In the genomic region with DNA sequence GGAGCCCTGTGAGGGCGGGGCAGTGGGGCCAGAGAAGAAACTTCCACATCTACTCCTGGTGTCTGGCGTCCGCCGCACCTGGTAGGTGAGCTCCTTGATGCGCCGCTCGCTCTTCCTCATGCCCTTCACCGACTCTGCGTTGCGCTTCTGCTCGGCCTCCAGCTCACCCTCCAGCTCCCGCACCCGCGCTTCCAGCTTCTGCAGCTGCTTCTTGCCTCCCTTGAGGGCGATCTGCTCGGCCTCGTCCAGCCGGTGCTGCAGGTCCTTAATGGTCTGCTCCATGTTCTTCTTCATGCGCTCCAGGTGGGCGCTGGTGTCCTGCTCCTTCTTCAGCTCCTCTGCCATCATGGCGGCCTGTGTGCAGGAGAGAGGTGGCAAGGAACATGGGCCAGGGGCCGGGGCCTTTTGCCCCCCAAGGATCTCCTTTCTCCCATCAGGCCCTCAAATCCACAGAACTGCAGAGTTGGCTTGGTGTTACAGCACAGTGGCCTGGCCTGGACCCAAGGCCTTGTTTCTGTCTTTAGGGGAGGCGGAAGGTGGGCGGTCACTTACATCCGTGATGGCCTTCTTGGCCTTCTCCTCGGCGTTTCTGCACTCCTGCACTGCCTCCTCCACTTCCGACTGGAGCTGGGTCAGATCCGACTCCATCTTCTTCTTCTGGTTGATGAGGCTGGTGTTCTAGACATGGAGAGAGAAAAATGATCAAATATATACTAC, we compare ENCODE assay signal across 39 cellular contexts. TPM values are rescaled to one million over a fixed set of nuclear protein-coding genes. Genes with fewer than 3 reads are reported as not detected.
"Had no signal": no experiment of that assay in that cellular context is flagged by ENCODE, and none has a peak within 500 bp of the region (broad histone marks: within the 10 kb centered on the region; RNA-seq: fewer than 3 reads in every experiment).

No MANE protein-coding gene starts in this region.

- ATAC-seq: activated CD8-positive, alpha-beta T cell treated with anti-CD3 and anti-CD28 coated beads for 36 hours; activated naive CD4-positive, alpha-beta T cell treated with anti-CD3 and anti-CD28 coated beads, Interleukin-2, amount 50 U/mL, for 72 hours; activated T-cell treated with anti-CD3 and anti-CD28 coated beads, Interleukin-2, amount 50 U/mL, for 4 hours; activated T-cell treated with anti-CD3 and anti-CD28 coated beads, Interleukin-2, amount 50 U/mL, for 72 hours; activated T-helper 17 cell treated with anti-CD3 and anti-CD28 coated beads, Interleukin-2, amount 50 U/mL, for 72 hours; body of pancreas; T-cell had no signal

- DNase-seq: activated B cell treated with CpG ODN at 0.5 μM for 24 hours; activated CD4-positive, alpha-beta memory T cell treated with anti-CD3 and anti-CD28 coated beads for 36 hours; activated CD4-positive, alpha-beta T cell treated with anti-CD3 and anti-CD28 coated beads for 4 hours; activated CD4-positive, alpha-beta T cell treated with anti-CD3 and anti-CD28 coated beads, Interleukin-2, amount 10 ng/mL, durations not matched to agents 24 days and 14 days; activated CD4-positive, alpha-beta T cell treated with anti-CD3 and anti-CD28 coated beads, Interleukin-2, amount 50 U/mL, for 1 hour; activated CD4-positive, alpha-beta T cell treated with anti-CD3 and anti-CD28 coated beads, Interleukin-2, amount 50 U/mL, for 4 hours; activated CD4-positive, CD25-positive, alpha-beta regulatory T cell treated with anti-CD3 and anti-CD28 coated beads, Interleukin-2, amount 50 U/mL, for 72 hours; activated CD8-positive, alpha-beta memory T cell treated with anti-CD3 and anti-CD28 coated beads, Interleukin-2, amount 50 U/mL, for 4 hours; activated CD8-positive, alpha-beta T cell treated with anti-CD3 and anti-CD28 coated beads for 36 hours; activated effector memory CD4-positive, alpha-beta T cell treated with anti-CD3 and anti-CD28 coated beads, Interleukin-2, amount 50 U/mL, for 16 hours; activated gamma-delta T cell treated with Interleukin-2 at 50 U/mL for 16 hours; activated naive CD4-positive, alpha-beta T cell; activated naive CD4-positive, alpha-beta T cell treated with anti-CD3 and anti-CD28 coated beads for 36 hours; activated naive CD4-positive, alpha-beta T cell treated with anti-CD3 and anti-CD28 coated beads, Interleukin-2, amount 50 U/mL, for 16 hours; activated naive CD8-positive, alpha-beta T cell treated with anti-CD3 and anti-CD28 coated beads for 36 hours; activated T-cell treated with anti-CD3 and anti-CD28 coated beads for 4 hours; activated T-cell treated with anti-CD3 and anti-CD28 coated beads, Interleukin-2, amount 50 U/mL, for 1 hour; activated T-cell treated with anti-CD3 and anti-CD28 coated beads, Interleukin-2, amount 50 U/mL, for 4 hours; activated T-cell treated with anti-CD3 and anti-CD28 coated beads, Interleukin-2, amount 50 U/mL, for 72 hours; adrenal gland; amniotic stem cell; aorta; body of pancreas; brain microvascular endothelial cell; caudate nucleus; cerebellar nuclear complex; T-cell; T-helper 2 cell; T-helper 9 cell had no signal

- H3K27me3 ChIP-seq: adrenal gland, body of pancreas, brain microvascular endothelial cell, breast epithelium had no signal

- H3K36me3 Mint-ChIP-seq: activated CD4-positive, alpha-beta memory T cell treated with anti-CD3 and anti-CD28 coated beads for 36 hours; activated naive CD4-positive, alpha-beta T cell treated with anti-CD3 and anti-CD28 coated beads, Interleukin-2, amount 50 U/mL, for 72 hours; activated naive CD8-positive, alpha-beta T cell treated with anti-CD3 and anti-CD28 coated beads for 36 hours; T-cell had no signal

- H3K27ac Mint-ChIP-seq: activated B cell treated with CpG ODN at 0.5 μM for 24 hours; activated CD4-positive, alpha-beta memory T cell treated with anti-CD3 and anti-CD28 coated beads for 36 hours; activated CD4-positive, alpha-beta T cell treated with anti-CD3 and anti-CD28 coated beads, Interleukin-2, amount 10 ng/mL, durations not matched to agents 24 days and 14 days; activated CD8-positive, alpha-beta T cell treated with anti-CD3 and anti-CD28 coated beads for 36 hours; activated naive CD4-positive, alpha-beta T cell treated with anti-CD3 and anti-CD28 coated beads for 36 hours; activated naive CD8-positive, alpha-beta T cell treated with anti-CD3 and anti-CD28 coated beads for 36 hours; activated T-cell treated with anti-CD3 and anti-CD28 coated beads, Interleukin-2, amount 50 U/mL, for 72 hours; activated T-helper 1 cell treated with anti-CD3 and anti-CD28 coated beads, Interleukin-12 subunit alpha, Interleukin-12 subunit beta, Interleukin-2, Interleukin-4 antibody, amounts not matched to agents 30 ng/mL and 10 ng/mL and 1 ng/mL, durations not matched to agents 14 hours and 24 hours and 36 hours; activated T-helper 17 cell treated with anti-CD3 and anti-CD28 coated beads, Interleukin-2, amount 50 U/mL, for 72 hours; T-cell; T-helper 2 cell treated with Interferon-gamma antibody and Interleukin-4, amounts not matched to agents 5 μg/mL and 100 μg/mL, for 36 hours had no signal

- H3K4me1 Mint-ChIP-seq: activated B cell treated with CpG ODN at 0.5 μM for 24 hours; activated CD4-positive, alpha-beta T cell treated with anti-CD3 and anti-CD28 coated beads, Interleukin-2, amount 10 ng/mL, durations not matched to agents 24 days and 14 days; activated naive CD8-positive, alpha-beta T cell treated with anti-CD3 and anti-CD28 coated beads for 36 hours; activated T-helper 17 cell treated with anti-CD3 and anti-CD28 coated beads, Interleukin-2, amount 50 U/mL, for 72 hours; central memory CD8-positive, alpha-beta T cell; T-cell had no signal

- H3K27ac ChIP-seq: adrenal gland, brain microvascular endothelial cell, breast epithelium, VCaP had no signal

- H3K36me3 ChIP-seq: adrenal gland, brain microvascular endothelial cell, breast epithelium had no signal

- H3K9me3 ChIP-seq: adrenal gland, body of pancreas, breast epithelium had no signal

- H3K4me1 ChIP-seq: adrenal gland, breast epithelium had no signal

- H3K4me3 Mint-ChIP-seq: activated B cell treated with CpG ODN at 0.5 μM for 24 hours; activated CD4-positive, alpha-beta memory T cell treated with anti-CD3 and anti-CD28 coated beads for 36 hours; activated CD4-positive, alpha-beta T cell treated with anti-CD3 and anti-CD28 coated beads, Interleukin-2, amount 10 ng/mL, durations not matched to agents 24 days and 14 days; activated CD8-positive, alpha-beta T cell treated with anti-CD3 and anti-CD28 coated beads for 36 hours; activated naive CD4-positive, alpha-beta T cell treated with anti-CD3 and anti-CD28 coated beads for 36 hours; activated naive CD8-positive, alpha-beta T cell treated with anti-CD3 and anti-CD28 coated beads for 36 hours; activated T-cell treated with anti-CD3 and anti-CD28 coated beads, Interleukin-2, amount 50 U/mL, for 4 hours; activated T-cell treated with anti-CD3 and anti-CD28 coated beads, Interleukin-2, amount 50 U/mL, for 72 hours; activated T-helper 1 cell treated with anti-CD3 and anti-CD28 coated beads, Interleukin-12 subunit alpha, Interleukin-12 subunit beta, Interleukin-2, Interleukin-4 antibody, amounts not matched to agents 30 ng/mL and 10 ng/mL and 1 ng/mL, durations not matched to agents 14 hours and 24 hours and 36 hours; activated T-helper 17 cell treated with anti-CD3 and anti-CD28 coated beads, Interleukin-2, amount 50 U/mL, for 72 hours; central memory CD8-positive, alpha-beta T cell; T-cell; T-helper 2 cell treated with Interferon-gamma antibody and Interleukin-4, amounts not matched to agents 5 μg/mL and 100 μg/mL, for 36 hours had no signal

- H3K27me3 Mint-ChIP-seq: activated CD8-positive, alpha-beta T cell treated with anti-CD3 and anti-CD28 coated beads for 36 hours had no signal

- H3K4me3 ChIP-seq: adrenal gland, body of pancreas, breast epithelium had no signal

- H3K9me3 Mint-ChIP-seq: activated B cell treated with CpG ODN at 0.5 μM for 24 hours; activated CD4-positive, alpha-beta memory T cell treated with anti-CD3 and anti-CD28 coated beads for 36 hours; activated CD4-positive, alpha-beta T cell treated with anti-CD3 and anti-CD28 coated beads, Interleukin-2, amount 10 ng/mL, durations not matched to agents 24 days and 14 days; activated CD8-positive, alpha-beta T cell treated with anti-CD3 and anti-CD28 coated beads for 36 hours; activated naive CD4-positive, alpha-beta T cell treated with anti-CD3 and anti-CD28 coated beads for 36 hours; activated naive CD4-positive, alpha-beta T cell treated with anti-CD3 and anti-CD28 coated beads, Interleukin-2, amount 50 U/mL, for 72 hours; activated naive CD8-positive, alpha-beta T cell treated with anti-CD3 and anti-CD28 coated beads for 36 hours; activated T-cell treated with anti-CD3 and anti-CD28 coated beads, Interleukin-2, amount 50 U/mL, for 4 hours; activated T-cell treated with anti-CD3 and anti-CD28 coated beads, Interleukin-2, amount 50 U/mL, for 72 hours; activated T-helper 1 cell treated with anti-CD3 and anti-CD28 coated beads, Interleukin-12 subunit alpha, Interleukin-12 subunit beta, Interleukin-2, Interleukin-4 antibody, amounts not matched to agents 30 ng/mL and 10 ng/mL and 1 ng/mL, durations not matched to agents 14 hours and 24 hours and 36 hours; activated T-helper 17 cell treated with anti-CD3 and anti-CD28 coated beads, Interleukin-2, amount 50 U/mL, for 72 hours; central memory CD8-positive, alpha-beta T cell; T-cell; T-helper 2 cell treated with Interferon-gamma antibody and Interleukin-4, amounts not matched to agents 5 μg/mL and 100 μg/mL, for 36 hours had no signal

RNA-seq across cellular contexts. Expression of gene CMTM5, which starts 7.7 kb away (rescaled TPM):
- total RNA-seq: activated B cell treated with CpG ODN at 0.5 μM for 24 hours; activated CD4-positive, alpha-beta memory T cell treated with anti-CD3 and anti-CD28 coated beads for 36 hours; activated CD4-positive, alpha-beta T cell treated with anti-CD3 and anti-CD28 coated beads, Interleukin-2, amount 10 ng/mL, durations not matched to agents 24 days and 14 days; activated CD8-positive, alpha-beta memory T cell treated with anti-CD3 and anti-CD28 coated beads for 36 hours; activated CD8-positive, alpha-beta T cell treated with anti-CD3 and anti-CD28 coated beads for 36 hours; activated naive CD4-positive, alpha-beta T cell treated with anti-CD3 and anti-CD28 coated beads for 36 hours; activated naive CD4-positive, alpha-beta T cell treated with anti-CD3 and anti-CD28 coated beads, Interleukin-2, amount 50 U/mL, for 72 hours; activated naive CD8-positive, alpha-beta T cell treated with anti-CD3 and anti-CD28 coated beads for 36 hours; activated T-cell treated with anti-CD3 and anti-CD28 coated beads, Interleukin-2, amount 50 U/mL, for 4 hours; activated T-helper 1 cell treated with anti-CD3 and anti-CD28 coated beads, Interleukin-12 subunit alpha, Interleukin-12 subunit beta, Interleukin-2, Interleukin-4 antibody, amounts not matched to agents 30 ng/mL and 10 ng/mL and 1 ng/mL, durations not matched to agents 14 hours and 24 hours and 36 hours; activated T-helper 17 cell treated with anti-CD3 and anti-CD28 coated beads, Interleukin-2, amount 50 U/mL, for 72 hours; astrocyte; body of pancreas; T-cell; T-helper 1 cell treated with Interleukin-12 subunit alpha and Interleukin-12 subunit beta and Interleukin-4 antibody, amounts not matched to agents 30 ng/mL and 1 ng/mL, for 36 hours had no signal

RNA-seq across cellular contexts. Expression of gene IL25, which starts 11.9 kb away (rescaled TPM):
- total RNA-seq: activated B cell treated with CpG ODN at 0.5 μM for 24 hours; activated CD4-positive, alpha-beta memory T cell treated with anti-CD3 and anti-CD28 coated beads for 36 hours; activated CD4-positive, alpha-beta T cell treated with anti-CD3 and anti-CD28 coated beads, Interleukin-2, amount 10 ng/mL, durations not matched to agents 24 days and 14 days; activated CD8-positive, alpha-beta memory T cell treated with anti-CD3 and anti-CD28 coated beads for 36 hours; activated CD8-positive, alpha-beta T cell treated with anti-CD3 and anti-CD28 coated beads for 36 hours; activated naive CD4-positive, alpha-beta T cell treated with anti-CD3 and anti-CD28 coated beads for 36 hours; activated naive CD4-positive, alpha-beta T cell treated with anti-CD3 and anti-CD28 coated beads, Interleukin-2, amount 50 U/mL, for 72 hours; activated naive CD8-positive, alpha-beta T cell treated with anti-CD3 and anti-CD28 coated beads for 36 hours; activated T-cell treated with anti-CD3 and anti-CD28 coated beads, Interleukin-2, amount 50 U/mL, for 4 hours; activated T-cell treated with anti-CD3 and anti-CD28 coated beads, Interleukin-2, amount 50 U/mL, for 72 hours; activated T-helper 1 cell treated with anti-CD3 and anti-CD28 coated beads, Interleukin-12 subunit alpha, Interleukin-12 subunit beta, Interleukin-2, Interleukin-4 antibody, amounts not matched to agents 30 ng/mL and 10 ng/mL and 1 ng/mL, durations not matched to agents 14 hours and 24 hours and 36 hours; activated T-helper 17 cell treated with anti-CD3 and anti-CD28 coated beads, Interleukin-2, amount 50 U/mL, for 72 hours; adrenal gland; aorta; astrocyte; body of pancreas; breast epithelium; T-cell; T-helper 1 cell treated with Interleukin-12 subunit alpha and Interleukin-12 subunit beta and Interleukin-4 antibody, amounts not matched to agents 30 ng/mL and 1 ng/mL, for 36 hours had no signal
- polyA plus RNA-seq: aorta had no signal

RNA-seq across cellular contexts. Expression of gene EFS, which starts 19.6 kb away (rescaled TPM):
- total RNA-seq: activated B cell treated with CpG ODN at 0.5 μM for 24 hours; activated CD4-positive, alpha-beta memory T cell treated with anti-CD3 and anti-CD28 coated beads for 36 hours; activated CD4-positive, alpha-beta T cell treated with anti-CD3 and anti-CD28 coated beads, Interleukin-2, amount 10 ng/mL, durations not matched to agents 24 days and 14 days; activated CD8-positive, alpha-beta memory T cell treated with anti-CD3 and anti-CD28 coated beads for 36 hours; activated CD8-positive, alpha-beta T cell treated with anti-CD3 and anti-CD28 coated beads for 36 hours; activated naive CD4-positive, alpha-beta T cell treated with anti-CD3 and anti-CD28 coated beads for 36 hours; activated naive CD8-positive, alpha-beta T cell treated with anti-CD3 and anti-CD28 coated beads for 36 hours; activated T-helper 1 cell treated with anti-CD3 and anti-CD28 coated beads, Interleukin-12 subunit alpha, Interleukin-12 subunit beta, Interleukin-2, Interleukin-4 antibody, amounts not matched to agents 30 ng/mL and 10 ng/mL and 1 ng/mL, durations not matched to agents 14 hours and 24 hours and 36 hours; activated T-helper 17 cell treated with anti-CD3 and anti-CD28 coated beads, Interleukin-2, amount 50 U/mL, for 72 hours; T-helper 1 cell treated with Interleukin-12 subunit alpha and Interleukin-12 subunit beta and Interleukin-4 antibody, amounts not matched to agents 30 ng/mL and 1 ng/mL, for 36 hours had no signal

RNA-seq across cellular contexts. Expression of gene MYH6, which starts 23.6 kb away (rescaled TPM):
- total RNA-seq: activated B cell treated with CpG ODN at 0.5 μM for 24 hours; activated CD8-positive, alpha-beta memory T cell treated with anti-CD3 and anti-CD28 coated beads for 36 hours; activated CD8-positive, alpha-beta T cell treated with anti-CD3 and anti-CD28 coated beads for 36 hours; activated naive CD4-positive, alpha-beta T cell treated with anti-CD3 and anti-CD28 coated beads for 36 hours; activated naive CD8-positive, alpha-beta T cell treated with anti-CD3 and anti-CD28 coated beads for 36 hours; activated T-cell treated with anti-CD3 and anti-CD28 coated beads, Interleukin-2, amount 50 U/mL, for 4 hours; aorta; astrocyte; breast epithelium; T-cell had no signal
